In the genomic region with DNA sequence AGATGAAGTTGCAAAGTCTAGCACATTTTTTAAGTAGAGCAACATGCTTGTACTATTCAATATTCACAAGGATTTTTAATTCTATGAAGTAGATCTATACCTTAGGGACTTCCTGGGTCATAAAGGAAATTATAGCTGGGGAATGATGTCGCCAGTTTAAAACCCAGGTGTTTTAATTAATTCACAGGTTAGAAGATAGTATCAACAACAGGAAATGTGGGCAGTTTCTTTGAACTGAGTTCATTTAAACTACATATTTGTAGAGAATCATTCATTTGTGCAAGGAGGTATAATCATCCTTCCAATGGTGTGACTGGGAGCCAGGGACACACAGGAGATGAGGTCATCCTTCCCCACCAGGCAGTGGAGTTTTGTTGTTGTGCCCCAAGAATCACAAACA, we compare ENCODE assay signal across 27 cellular contexts.
"Had no signal": no experiment of that assay in that cellular context is flagged by ENCODE, and none has a peak within 500 bp of the region (broad histone marks: within the 10 kb centered on the region; RNA-seq: fewer than 3 reads in every experiment).

No MANE protein-coding gene starts in this region.

- H3K36me3 Mint-ChIP-seq: type B pancreatic cell, WTC11 had no signal

- ATAC-seq: gastrocnemius medialis; mucosa of descending colon; pancreas; sciatic nerve; stimulated activated memory B cell treated with anti-CD40 and anti-IgM and Interleukin-4, amounts not matched to agents 10 μg/mL and 1 μg/mL and 100 μg/mL, for 72 hours; stimulated activated naive CD8-positive, alpha-beta T cell treated with anti-CD3 and anti-CD28 coated beads, Interleukin-15, amount 100 ng/mL, for 72 hours; WTC11 had no signal

- H3K4me1 ChIP-seq: colonic mucosa, gastrocnemius medialis, left ventricle myocardium inferior, pancreas, uterus had no signal

- H3K4me3 Mint-ChIP-seq: activated CD4-positive, alpha-beta memory T cell treated with anti-CD3 and anti-CD28 coated beads, Interleukin-2, amount 10 ng/mL, durations not matched to agents 7 days and 5 days; activated CD4-positive, alpha-beta T cell treated with anti-CD3 and anti-CD28 coated beads, Interleukin-2, amount 10 ng/mL, durations not matched to agents 7 days and 5 days; activated naive CD4-positive, alpha-beta T cell treated with anti-CD3 and anti-CD28 coated beads, Interleukin-2, amount 10 ng/mL, durations not matched to agents 7 days and 5 days; activated T-cell treated with anti-CD3 and anti-CD28 coated beads, Interleukin-2, amount 50 U/mL, for 24 hours; nephron progenitor cell; stimulated activated memory B cell treated with anti-CD40 and anti-IgM and Interleukin-4, amounts not matched to agents 10 μg/mL and 1 μg/mL and 100 μg/mL, for 72 hours; stimulated activated naive CD8-positive, alpha-beta T cell treated with anti-CD3 and anti-CD28 coated beads, Interleukin-15, amount 100 ng/mL, for 72 hours; type B pancreatic cell; WTC11 had no signal

- H3K9me3 Mint-ChIP-seq: activated CD4-positive, alpha-beta memory T cell treated with anti-CD3 and anti-CD28 coated beads, Interleukin-2, amount 10 ng/mL, durations not matched to agents 7 days and 5 days had no signal

- H3K9me3 ChIP-seq: colonic mucosa, gastrocnemius medialis, left ventricle myocardium inferior, mucosa of descending colon, pancreas, uterus had no signal

- H3K27ac Mint-ChIP-seq: activated CD4-positive, alpha-beta memory T cell treated with anti-CD3 and anti-CD28 coated beads, Interleukin-2, amount 10 ng/mL, durations not matched to agents 7 days and 5 days; activated CD4-positive, alpha-beta T cell treated with anti-CD3 and anti-CD28 coated beads, Interleukin-2, amount 10 ng/mL, durations not matched to agents 7 days and 5 days; activated naive CD4-positive, alpha-beta T cell treated with anti-CD3 and anti-CD28 coated beads, Interleukin-2, amount 10 ng/mL, durations not matched to agents 7 days and 5 days; activated T-cell treated with anti-CD3 and anti-CD28 coated beads, Interleukin-2, amount 50 U/mL, for 24 hours; nephron progenitor cell; stimulated activated memory B cell treated with anti-CD40 and anti-IgM and Interleukin-4, amounts not matched to agents 10 μg/mL and 1 μg/mL and 100 μg/mL, for 72 hours; type B pancreatic cell; WTC11 had no signal

- DNase-seq: activated CD4-positive, alpha-beta memory T cell treated with anti-CD3 and anti-CD28 coated beads, Interleukin-2, amount 10 ng/mL, durations not matched to agents 7 days and 5 days; activated CD4-positive, alpha-beta T cell treated with anti-CD3 and anti-CD28 coated beads for 1 hour; activated CD4-positive, alpha-beta T cell treated with anti-CD3 and anti-CD28 coated beads, Interleukin-2, amount 10 ng/mL, durations not matched to agents 7 days and 5 days; activated CD8-positive, alpha-beta memory T cell treated with anti-CD3 and anti-CD28 coated beads, Interleukin-2, amount 50 U/mL, for 48 hours; activated gamma-delta T cell; activated naive CD4-positive, alpha-beta T cell treated with anti-CD3 and anti-CD28 coated beads, Interleukin-2, amount 10 ng/mL, durations not matched to agents 7 days and 5 days; activated T-cell treated with anti-CD3 and anti-CD28 coated beads, Interleukin-2, amount 50 U/mL, for 24 hours; cerebellar nuclear complex; colonic mucosa; effector CD8-positive, alpha-beta T cell; gastrocnemius medialis; glutamatergic neuron; left ventricle myocardium inferior; mucosa of descending colon; nephron progenitor cell; pancreas; stimulated activated CD4-positive, alpha-beta T cell treated with anti-CD3 and anti-CD28 coated beads, Interleukin-1b, Interleukin-23, amount 100 ng/mL, for 48 hours; stimulated activated CD4-positive, alpha-beta T cell treated with anti-CD3 and anti-CD28 coated beads, Interleukin-4, amount 100 ng/mL, for 4 hours; stimulated activated CD8-positive, alpha-beta memory T cell treated with anti-CD3 and anti-CD28 coated beads, Interleukin-4, amount 100 ng/mL, for 48 hours; stimulated activated naive CD8-positive, alpha-beta T cell treated with anti-CD3 and anti-CD28 coated beads, Interleukin-15, amount 100 ng/mL, for 72 hours; substantia nigra; uterus had no signal

- H3K4me3 ChIP-seq: colonic mucosa, gastrocnemius medialis, left ventricle myocardium inferior, mucosa of descending colon, pancreas, skin epidermis, uterus had no signal

- H3K27ac ChIP-seq: colonic mucosa, gastrocnemius medialis, left ventricle myocardium inferior, pancreas, skin epidermis, uterus had no signal

- H3K4me1 Mint-ChIP-seq: stimulated activated memory B cell treated with anti-CD40 and anti-IgM and Interleukin-4, amounts not matched to agents 10 μg/mL and 1 μg/mL and 100 μg/mL, for 72 hours had no signal

- H3K27me3 ChIP-seq: colonic mucosa, gastrocnemius medialis, pancreas, uterus had no signal

- H3K27me3 Mint-ChIP-seq: activated CD4-positive, alpha-beta memory T cell treated with anti-CD3 and anti-CD28 coated beads, Interleukin-2, amount 10 ng/mL, durations not matched to agents 7 days and 5 days; activated naive CD4-positive, alpha-beta T cell treated with anti-CD3 and anti-CD28 coated beads, Interleukin-2, amount 10 ng/mL, durations not matched to agents 7 days and 5 days; activated T-cell treated with anti-CD3 and anti-CD28 coated beads, Interleukin-2, amount 50 U/mL, for 24 hours; stimulated activated naive CD8-positive, alpha-beta T cell treated with anti-CD3 and anti-CD28 coated beads, Interleukin-15, amount 100 ng/mL, for 72 hours; type B pancreatic cell had no signal

- H3K36me3 ChIP-seq: colonic mucosa, gastrocnemius medialis, left ventricle myocardium inferior, pancreas, uterus had no signal
